ENCODE assay signal across 24 cellular contexts in genomic region chr7:101795461-101795860, GRCh38.
"Had no signal": no experiment of that assay in that cellular context is flagged by ENCODE, and none has a peak within 500 bp of the region (broad histone marks: within the 10 kb centered on the region; RNA-seq: fewer than 3 reads in every experiment).

No MANE protein-coding gene starts in this region.

- H3K36me3 Mint-ChIP-seq: activated CD4-positive, alpha-beta memory T cell treated with anti-CD3 and anti-CD28 coated beads for 36 hours; activated CD8-positive, alpha-beta memory T cell treated with anti-CD3 and anti-CD28 coated beads, Interleukin-2, amount 10 ng/mL, durations not matched to agents 7 days and 5 days; activated naive CD4-positive, alpha-beta T cell treated with anti-CD3 and anti-CD28 coated beads, Interleukin-2, amount 10 ng/mL, durations not matched to agents 7 days and 5 days; activated naive CD8-positive, alpha-beta T cell had no signal

- ATAC-seq: activated CD4-positive, alpha-beta T cell treated with anti-CD3 and anti-CD28 coated beads for 36 hours; activated CD8-positive, alpha-beta memory T cell treated with anti-CD3 and anti-CD28 coated beads, Interleukin-2, amount 10 ng/mL, durations not matched to agents 7 days and 5 days; activated CD8-positive, alpha-beta T cell treated with anti-CD3 and anti-CD28 coated beads, Interleukin-2, amount 10 ng/mL, durations not matched to agents 7 days and 5 days; activated T-cell treated with anti-CD3 and anti-CD28 coated beads, Interleukin-2, amount 50 U/mL, for 72 hours; gastroesophageal sphincter had no signal

- H3K4me1 Mint-ChIP-seq: activated CD4-positive, alpha-beta T cell treated with anti-CD3 and anti-CD28 coated beads for 36 hours; activated CD4-positive, alpha-beta T cell treated with anti-CD3 and anti-CD28 coated beads, Interleukin-2, amount 10 ng/mL, durations not matched to agents 24 days and 14 days; activated CD8-positive, alpha-beta memory T cell treated with anti-CD3 and anti-CD28 coated beads, Interleukin-2, amount 10 ng/mL, durations not matched to agents 7 days and 5 days; activated naive CD4-positive, alpha-beta T cell treated with anti-CD3 and anti-CD28 coated beads, Interleukin-2, amount 10 ng/mL, durations not matched to agents 7 days and 5 days had no signal

- H3K27ac Mint-ChIP-seq: activated CD4-positive, alpha-beta memory T cell treated with anti-CD3 and anti-CD28 coated beads for 36 hours; activated CD4-positive, alpha-beta T cell treated with anti-CD3 and anti-CD28 coated beads for 36 hours; activated CD4-positive, alpha-beta T cell treated with anti-CD3 and anti-CD28 coated beads, Interleukin-2, amount 10 ng/mL, durations not matched to agents 24 days and 14 days; activated CD8-positive, alpha-beta memory T cell treated with anti-CD3 and anti-CD28 coated beads, Interleukin-2, amount 10 ng/mL, durations not matched to agents 7 days and 5 days; activated CD8-positive, alpha-beta T cell treated with anti-CD3 and anti-CD28 coated beads, Interleukin-2, amount 10 ng/mL, durations not matched to agents 7 days and 5 days; activated naive CD4-positive, alpha-beta T cell treated with anti-CD3 and anti-CD28 coated beads, Interleukin-2, amount 10 ng/mL, durations not matched to agents 7 days and 5 days; activated naive CD8-positive, alpha-beta T cell; activated T-cell treated with anti-CD3 and anti-CD28 coated beads, Interleukin-2, amount 50 U/mL, for 24 hours; activated T-cell treated with anti-CD3 and anti-CD28 coated beads, Interleukin-2, amount 50 U/mL, for 72 hours had no signal

- DNase-seq: activated CD4-positive, alpha-beta memory T cell treated with anti-CD3 and anti-CD28 coated beads for 36 hours; activated CD4-positive, alpha-beta T cell treated with anti-CD3 and anti-CD28 coated beads for 36 hours; activated CD4-positive, alpha-beta T cell treated with anti-CD3 and anti-CD28 coated beads, Interleukin-2, amount 10 ng/mL, durations not matched to agents 24 days and 14 days; activated CD4-positive, CD25-positive, alpha-beta regulatory T cell; activated CD4-positive, CD25-positive, alpha-beta regulatory T cell treated with anti-CD3 and anti-CD28 coated beads, Interleukin-2, amount 50 U/mL, for 72 hours; activated CD8-positive, alpha-beta memory T cell treated with anti-CD3 and anti-CD28 coated beads, Interleukin-2, amount 10 ng/mL, durations not matched to agents 7 days and 5 days; activated CD8-positive, alpha-beta memory T cell treated with anti-CD3 and anti-CD28 coated beads, Interleukin-2, amount 50 U/mL, for 48 hours; activated CD8-positive, alpha-beta T cell treated with anti-CD3 and anti-CD28 coated beads, Interleukin-2, amount 10 ng/mL, durations not matched to agents 7 days and 5 days; activated naive CD4-positive, alpha-beta T cell treated with anti-CD3 and anti-CD28 coated beads, Interleukin-2, amount 10 ng/mL, durations not matched to agents 7 days and 5 days; activated T-cell treated with anti-CD3 and anti-CD28 coated beads for 4 hours; activated T-cell treated with anti-CD3 and anti-CD28 coated beads, Interleukin-2, amount 50 U/mL, for 24 hours; activated T-cell treated with anti-CD3 and anti-CD28 coated beads, Interleukin-2, amount 50 U/mL, for 72 hours; amniotic stem cell; anterior cingulate cortex; brain microvascular endothelial cell; caudate nucleus; colonic mucosa; effector CD8-positive, alpha-beta T cell; esophagus squamous epithelium; foreskin melanocyte; T-helper 2 cell had no signal

- H3K9me3 Mint-ChIP-seq: activated CD4-positive, alpha-beta memory T cell treated with anti-CD3 and anti-CD28 coated beads for 36 hours; activated CD4-positive, alpha-beta T cell treated with anti-CD3 and anti-CD28 coated beads, Interleukin-2, amount 10 ng/mL, durations not matched to agents 24 days and 14 days; activated naive CD4-positive, alpha-beta T cell treated with anti-CD3 and anti-CD28 coated beads, Interleukin-2, amount 10 ng/mL, durations not matched to agents 7 days and 5 days; activated T-cell treated with anti-CD3 and anti-CD28 coated beads, Interleukin-2, amount 50 U/mL, for 24 hours; activated T-cell treated with anti-CD3 and anti-CD28 coated beads, Interleukin-2, amount 50 U/mL, for 72 hours had no signal

- H3K27me3 ChIP-seq: brain microvascular endothelial cell, colonic mucosa had no signal

- H3K27ac ChIP-seq: brain microvascular endothelial cell, colonic mucosa, epithelial cell of prostate, esophagus squamous epithelium, gastroesophageal sphincter had no signal

- H3K4me3 Mint-ChIP-seq: activated CD4-positive, alpha-beta memory T cell treated with anti-CD3 and anti-CD28 coated beads for 36 hours; activated CD4-positive, alpha-beta T cell treated with anti-CD3 and anti-CD28 coated beads for 36 hours; activated CD4-positive, alpha-beta T cell treated with anti-CD3 and anti-CD28 coated beads, Interleukin-2, amount 10 ng/mL, durations not matched to agents 24 days and 14 days; activated CD8-positive, alpha-beta memory T cell treated with anti-CD3 and anti-CD28 coated beads, Interleukin-2, amount 10 ng/mL, durations not matched to agents 7 days and 5 days; activated CD8-positive, alpha-beta T cell treated with anti-CD3 and anti-CD28 coated beads, Interleukin-2, amount 10 ng/mL, durations not matched to agents 7 days and 5 days; activated naive CD4-positive, alpha-beta T cell treated with anti-CD3 and anti-CD28 coated beads, Interleukin-2, amount 10 ng/mL, durations not matched to agents 7 days and 5 days; activated naive CD8-positive, alpha-beta T cell; activated T-cell treated with anti-CD3 and anti-CD28 coated beads, Interleukin-2, amount 50 U/mL, for 24 hours; activated T-cell treated with anti-CD3 and anti-CD28 coated beads, Interleukin-2, amount 50 U/mL, for 72 hours had no signal

- H3K4me1 ChIP-seq: colonic mucosa, gastroesophageal sphincter had no signal

- H3K36me3 ChIP-seq: brain microvascular endothelial cell, colonic mucosa, esophagus squamous epithelium, gastroesophageal sphincter had no signal

- H3K4me3 ChIP-seq: colonic mucosa, esophagus squamous epithelium, gastroesophageal sphincter had no signal

- H3K27me3 Mint-ChIP-seq: activated CD4-positive, alpha-beta T cell treated with anti-CD3 and anti-CD28 coated beads for 36 hours; activated naive CD8-positive, alpha-beta T cell; activated T-cell treated with anti-CD3 and anti-CD28 coated beads, Interleukin-2, amount 50 U/mL, for 24 hours had no signal

- H3K9me3 ChIP-seq: colonic mucosa, esophagus squamous epithelium, gastroesophageal sphincter had no signal
